Comparison of ENCODE assay signal across 10 cellular contexts in the genomic region with DNA sequence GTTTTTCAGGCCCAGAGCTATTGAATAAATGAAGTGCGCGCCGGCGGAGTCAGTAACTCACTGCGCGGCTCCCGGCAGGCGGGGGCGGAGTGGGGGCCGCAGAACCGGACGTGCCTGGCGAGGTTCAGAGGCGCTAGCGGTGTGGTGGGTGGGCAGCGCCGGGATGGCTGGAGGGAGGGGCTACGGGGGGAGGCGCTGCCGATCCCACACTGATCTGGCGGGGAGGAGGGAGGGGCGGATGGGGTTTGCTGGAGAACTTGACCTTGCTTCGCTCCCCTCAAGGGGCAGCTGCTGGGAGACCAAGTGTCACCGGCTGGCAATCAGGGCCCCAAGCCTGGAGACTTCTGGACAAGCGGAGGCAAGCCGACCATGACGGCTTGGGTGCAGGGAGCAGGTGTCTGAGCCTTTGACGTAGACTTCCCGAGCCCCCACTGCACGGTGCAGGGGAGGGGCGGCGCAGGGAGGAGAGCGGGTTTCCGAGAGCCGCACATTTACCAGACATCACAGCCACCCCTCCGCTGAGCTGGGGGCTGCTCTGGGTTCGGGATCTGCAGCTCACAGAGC.
DNase-seq lines count a peak whose midpoint lies in the region; ATAC-seq and TF ChIP-seq lines count a peak whose summit lies in the region.
"Had no signal": no experiment of that assay in that cellular context is flagged by ENCODE, and none has a peak within 500 bp of the region (broad histone marks: within the 10 kb centered on the region; RNA-seq: fewer than 3 reads in every experiment).

No MANE protein-coding gene starts in this region.

- no peaks in the 10 kb centered on the region for H3K79me2 ChIP-seq in OCI-LY7 (ENCODE audit: insufficient read depth, low read depth, low read length)

- H3K9me2 ChIP-seq in OCI-LY7 (ENCODE audit: insufficient read depth, low read length), result no peaks in the 10 kb centered on the region

- CTCF ChIA-PET in OCI-LY7 (lab: Charles Lee; ENCODE audit: unreplicated experiment), result no interaction called here

- POLR2A ChIA-PET in OCI-LY7 (lab: Charles Lee), result no interaction called here

- H2AFZ ChIP-seq in neuron (ENCODE audit: low read depth, low read length) (peak overlapping the region; percentile 50), OCI-LY7 (ENCODE audit: low read length) (no peak overlapping the region)

- no peaks in the 10 kb centered on the region for H4K20me1 ChIP-seq in OCI-LY7 (ENCODE audit: insufficient read depth, low read length)

- BruUV-seq in OCI-LY7 (replicated peaks; lab: Mats Ljungman, UMichigan), result no TSS peak

- H3K36me3 ChIP-seq in esophagus muscularis mucosa (no peaks in the 10 kb centered on the region), neuron (ENCODE audit: insufficient read depth, low read length) (no peaks in the 10 kb centered on the region), OCI-LY7 (ENCODE audit: insufficient read depth, low read length) (no peaks in the 10 kb centered on the region)
- H3K36me3 ChIP-seq: HAP-1 had no signal

- TF ChIP-seq CTCF in esophagus muscularis mucosa (IDR thresholded peaks at IDR 0.05) (no peak), OCI-LY7 (conservative IDR thresholded peaks at IDR 0.05; ENCODE audit: low read length) (no peak)

- peaks cover 0 to 71% (median 17%) of the 10 kb centered on the region in 4 donors for H3K27me3 ChIP-seq in esophagus muscularis mucosa
- H3K27me3 ChIP-seq in neuron (ENCODE audit: insufficient read depth, low read length), result no peaks in the 10 kb centered on the region

- no peak for TF ChIP-seq EP300 in esophagus muscularis mucosa (IDR thresholded peaks at IDR 0.05)

- TF ChIP-seq POLR2A in esophagus muscularis mucosa (IDR thresholded peaks at IDR 0.05; ENCODE audit: low read depth), result no peak

- no peaks in the 10 kb centered on the region for H3K9me3 ChIP-seq in esophagus muscularis mucosa
- H3K9me3 ChIP-seq in neuron (ENCODE audit: low read length), result no peaks in the 10 kb centered on the region
- H3K9me3 ChIP-seq in OCI-LY7 (ENCODE audit: low read length), result no peaks in the 10 kb centered on the region
- H3K9me3 ChIP-seq: HAP-1 had no signal

- H3K27ac ChIP-seq in esophagus muscularis mucosa (replicated peaks in 1 of 4) (no peak overlapping the region), OCI-LY7 (ENCODE audit: low read depth, low read length, poor library complexity, severe bottlenecking) (no peak overlapping the region)

- intact Hi-C loops in esophagus muscularis mucosa (cut with DNase I) (no loop called here), OCI-LY7 (cut with micrococcal nuclease; ENCODE audit: unreplicated experiment) (no loop called here)

- DNase-seq in CMK (ENCODE audit: low read depth) (peak; percentile 41), NCI-H2171 (lab: John Stamatoyannopoulos, UW) (peak; percentile 49), esophagus muscularis mucosa (ENCODE audit: extremely low spot score) (peak; percentile 42), HCEC 1CT (no peak), OCI-LY7 (ENCODE audit: low spot score) (no peak)
- no peak for DNase-seq in NK-92 treated with Interleukin-12 subunit alpha and Interleukin-12 subunit beta, amount 100 ng/mL, for 24 hours (lab: John Stamatoyannopoulos, UW)
- DNase-seq: T-helper 2 cell had no signal

- H3K4me1 ChIP-seq in esophagus muscularis mucosa (peaks cover 3 to 15% (median 10%) of the 10 kb centered on the region in 4 donors), neuron (ENCODE audit: insufficient read depth, low read length) (peaks cover 26% of the 10 kb centered on the region), OCI-LY7 (ENCODE audit: insufficient read depth, low read length, poor library complexity, severe bottlenecking) (no peaks in the 10 kb centered on the region)
- H3K4me1 ChIP-seq: HAP-1 had no signal

- ATAC-seq in GM21526 (IDR thresholded peaks at IDR 0.05; ENCODE audit: low FRiP score, unreplicated experiment), result no peak

- H3K4me2 ChIP-seq in OCI-LY7 (ENCODE audit: low read length), result no peak overlapping the region

- WGBS in esophagus muscularis mucosa, result 3% methylated on average over 12 of the region's 37 CpGs

- H3K4me3 ChIP-seq in esophagus muscularis mucosa (peak overlapping the region in 3 of 4 donors; percentile 5 to 21 (median 20)), neuron (ENCODE audit: low read length) (peak overlapping the region; percentile 35), OCI-LY7 (ENCODE audit: low read depth, low read length, poor library complexity, severe bottlenecking) (no peak overlapping the region)
- H3K4me3 ChIP-seq: HAP-1 had no signal

Comparison
In these comparisons a context has a peak if more than half of its experiments do, and no peak if none do; other contexts are left out.
1. DNase-seq: peak in CMK (single experiment), NCI-H2171 (single experiment) and esophagus muscularis mucosa (single experiment); none in HCEC 1CT (single experiment), NK-92 treated with Interleukin-12 subunit alpha and Interleukin-12 subunit beta, amount 100 ng/mL, for 24 hours (single experiment) and OCI-LY7 (single experiment).